In the genomic region with DNA sequence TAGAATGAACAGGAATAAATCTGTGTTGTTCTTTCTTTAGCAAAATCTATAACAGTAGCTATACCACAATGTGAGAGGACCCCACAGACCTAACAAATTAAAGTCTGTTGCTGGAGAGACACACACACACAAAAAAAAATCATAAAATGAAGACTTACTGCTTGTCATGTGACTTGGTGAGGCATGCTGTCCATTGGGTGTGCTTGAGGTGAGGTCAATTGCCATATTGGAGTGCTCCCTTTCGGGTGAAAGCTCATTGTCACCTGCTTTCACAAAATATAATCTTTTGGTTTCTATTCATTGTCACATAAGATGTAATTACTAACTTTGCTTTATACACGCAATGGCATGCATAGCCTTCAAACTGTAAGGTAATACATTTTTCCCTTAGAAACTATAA, we compare ENCODE assay signal across 10 cellular contexts. TPM values are rescaled to one million over a fixed set of nuclear protein-coding genes. Genes with fewer than 3 reads are reported as not detected.
A peak's percentile ranks its signal among the peaks of the same experiment; 100 is the strongest.
DNase-seq lines count a peak whose midpoint lies in the region; ATAC-seq, FAIRE-seq and TF ChIP-seq lines count a peak whose summit lies in the region.
"Had no signal": no experiment of that assay in that cellular context is flagged by ENCODE, and none has a peak within 500 bp of the region (broad histone marks: within the 10 kb centered on the region; RNA-seq: fewer than 3 reads in every experiment).

No MANE protein-coding gene starts in this region.

- TF ChIP-seq CTCF in MCF 10A (IDR thresholded peaks at IDR 0.05; ENCODE audit: unreplicated experiment) (no peak), breast epithelium (IDR thresholded peaks at IDR 0.05) (no peak), pancreas (IDR thresholded peaks at IDR 0.05) (no peak)

- H3K27ac ChIP-seq in breast epithelium: no peak overlapping the region
- peak overlapping the region; percentile 84 for H3K27ac ChIP-seq in thymus (ENCODE audit: low read depth)
- no peak overlapping the region for H3K27ac ChIP-seq in substantia nigra (ENCODE audit: low read depth, low read length, poor library complexity, severe bottlenecking)
- no peak overlapping the region for H3K27ac ChIP-seq in pancreas

- no peaks in the 10 kb centered on the region for H3K27me3 ChIP-seq in breast epithelium
- no peaks in the 10 kb centered on the region for H3K27me3 ChIP-seq in thymus (ENCODE audit: control insufficient read depth, insufficient read depth)
- no peaks in the 10 kb centered on the region for H3K27me3 ChIP-seq in pancreas

- no peaks in the 10 kb centered on the region for H3K9me3 ChIP-seq in breast epithelium
- H3K9me3 ChIP-seq in thymus (ENCODE audit: control insufficient read depth): no peaks in the 10 kb centered on the region
- no peaks in the 10 kb centered on the region for H3K9me3 ChIP-seq in pancreas

- peak overlapping the region; percentile 49 for H3K27ac Mint-ChIP-seq in MCF 10A (ENCODE audit: low read depth, unreplicated experiment)
- peak overlapping the region; percentile 46 for H3K27ac Mint-ChIP-seq in activated naive CD8-positive, alpha-beta T cell treated with anti-CD3 and anti-CD28 coated beads, Interleukin-2, amount 50 U/mL, for 24 hours

- ATAC-seq in HG03432 (IDR thresholded peaks at IDR 0.05; ENCODE audit: unreplicated experiment) (peak; percentile 16), pancreas (no peak)
- no peak for ATAC-seq in activated naive CD8-positive, alpha-beta T cell treated with anti-CD3 and anti-CD28 coated beads, Interleukin-2, amount 50 U/mL, for 24 hours

- no peaks in the 10 kb centered on the region for H3K36me3 ChIP-seq in breast epithelium
- H3K36me3 ChIP-seq in thymus (ENCODE audit: control insufficient read depth, insufficient read depth): peaks cover 1% of the 10 kb centered on the region
- H3K36me3 ChIP-seq in pancreas: no peaks in the 10 kb centered on the region

- 41% methylated on average over 2 of the region's 2 CpGs for WGBS in thymus
- WGBS in pancreas, 2 donors: 96 to 98% methylated on average over 2 of the region's 2 CpGs

- no TSS peak for BruUV-seq in MCF 10A (replicated peaks; lab: Mats Ljungman, UMichigan)

- H3K4me1 ChIP-seq in breast epithelium (peaks cover 0 to 12% of the 10 kb centered on the region in 2 donors), thymus (ENCODE audit: control insufficient read depth, insufficient read depth, low read length) (peaks cover 1% of the 10 kb centered on the region), pancreas (peaks cover 0 to 16% (median 0%) of the 10 kb centered on the region in 3 donors)

- CTCF ChIA-PET in MCF 10A (lab: Yijun Ruan, JAX): interaction anchor here (0.8 to 11.9 kb wide), 8 partner anchors 91 to 553 kb away, joined by 3 to 190 read pairs (median 4); no protein-coding TSS in a partner anchor

- no peaks in the 10 kb centered on the region for H3K9me3 Mint-ChIP-seq in MCF 10A (ENCODE audit: unreplicated experiment)
- no peaks in the 10 kb centered on the region for H3K9me3 Mint-ChIP-seq in activated naive CD8-positive, alpha-beta T cell treated with anti-CD3 and anti-CD28 coated beads, Interleukin-2, amount 50 U/mL, for 24 hours

- H3K4me3 ChIP-seq in breast epithelium (peak overlapping the region in 1 of 3 donors; percentile 21), thymus (ENCODE audit: low read length) (peak overlapping the region; percentile 41), pancreas (no peak overlapping the region)

- intact Hi-C loops in MCF 10A (cut with micrococcal nuclease): no loop called here
- intact Hi-C loops in breast epithelium (cut with DNase I; ENCODE audit: low total_unique reads): no loop called here
- intact Hi-C loops in pancreas (cut with DNase I): no loop called here

- TF ChIP-seq POLR2A in breast epithelium (IDR thresholded peaks at IDR 0.05): no peak

- DNase-seq in MCF 10A (ENCODE audit: unreplicated experiment) (no peak), breast epithelium (ENCODE audit: low spot score in 2 of 2) (no peak), HuH-7 (ENCODE audit: low spot score) (no peak), substantia nigra (lab: John Stamatoyannopoulos, UW) (no peak), pancreas (no peak)
- no peak for DNase-seq in activated naive CD8-positive, alpha-beta T cell treated with anti-CD3 and anti-CD28 coated beads, Interleukin-2, amount 50 U/mL, for 24 hours

- peaks cover 30% of the 10 kb centered on the region for H3K4me1 Mint-ChIP-seq in MCF 10A (ENCODE audit: insufficient read depth, unreplicated experiment)
- peaks cover 41% of the 10 kb centered on the region for H3K4me1 Mint-ChIP-seq in activated naive CD8-positive, alpha-beta T cell treated with anti-CD3 and anti-CD28 coated beads, Interleukin-2, amount 50 U/mL, for 24 hours

- FAIRE-seq in pancreas (lab: Jason Lieb, UNC): no peak
- FAIRE-seq: endometrium, G401.6 had no signal

- POLR2A ChIA-PET in MCF 10A (lab: Yijun Ruan, JAX): interaction anchor here (0.7 kb wide), 1 partner anchor 94 kb away, joined by 3 read pairs; no protein-coding TSS in a partner anchor

- H3K27me3 Mint-ChIP-seq in MCF 10A (ENCODE audit: insufficient read depth, unreplicated experiment): no peaks in the 10 kb centered on the region
- H3K27me3 Mint-ChIP-seq in activated naive CD8-positive, alpha-beta T cell treated with anti-CD3 and anti-CD28 coated beads, Interleukin-2, amount 50 U/mL, for 24 hours: peaks cover 26% of the 10 kb centered on the region

- H3K4me3 Mint-ChIP-seq in MCF 10A (ENCODE audit: unreplicated experiment): peak overlapping the region; percentile 45
- peak overlapping the region; percentile 93 for H3K4me3 Mint-ChIP-seq in activated naive CD8-positive, alpha-beta T cell treated with anti-CD3 and anti-CD28 coated beads, Interleukin-2, amount 50 U/mL, for 24 hours

- H3K36me3 Mint-ChIP-seq in MCF 10A (ENCODE audit: insufficient read depth, unreplicated experiment): peaks cover 7% of the 10 kb centered on the region
- H3K36me3 Mint-ChIP-seq in activated naive CD8-positive, alpha-beta T cell treated with anti-CD3 and anti-CD28 coated beads, Interleukin-2, amount 50 U/mL, for 24 hours (ENCODE audit: low read depth): peaks cover 5% of the 10 kb centered on the region

RNA-seq across cellular contexts. Expression of a gene that starts 3.9 kb away (rescaled TPM):
- total RNA-seq in MCF 10A (2022): 6.0 and 8.8 TPM in 2 replicates
- 10 to 100 TPM in 2 of 3 donors, 1 to 10 TPM in 1; 8.0 to 34.4 (median 22.0) TPM for total RNA-seq in breast epithelium
- 19.2 TPM for polyA plus RNA-seq in thymus
- total RNA-seq in pancreas: 1 to 10 TPM; 3.0 to 8.6 (median 3.3) TPM
- 1 to 10 TPM in 1 of 2 donors, under 1 TPM in 1; 0.65 to 1.1 TPM for polyA plus RNA-seq in pancreas
